In the genomic region with DNA sequence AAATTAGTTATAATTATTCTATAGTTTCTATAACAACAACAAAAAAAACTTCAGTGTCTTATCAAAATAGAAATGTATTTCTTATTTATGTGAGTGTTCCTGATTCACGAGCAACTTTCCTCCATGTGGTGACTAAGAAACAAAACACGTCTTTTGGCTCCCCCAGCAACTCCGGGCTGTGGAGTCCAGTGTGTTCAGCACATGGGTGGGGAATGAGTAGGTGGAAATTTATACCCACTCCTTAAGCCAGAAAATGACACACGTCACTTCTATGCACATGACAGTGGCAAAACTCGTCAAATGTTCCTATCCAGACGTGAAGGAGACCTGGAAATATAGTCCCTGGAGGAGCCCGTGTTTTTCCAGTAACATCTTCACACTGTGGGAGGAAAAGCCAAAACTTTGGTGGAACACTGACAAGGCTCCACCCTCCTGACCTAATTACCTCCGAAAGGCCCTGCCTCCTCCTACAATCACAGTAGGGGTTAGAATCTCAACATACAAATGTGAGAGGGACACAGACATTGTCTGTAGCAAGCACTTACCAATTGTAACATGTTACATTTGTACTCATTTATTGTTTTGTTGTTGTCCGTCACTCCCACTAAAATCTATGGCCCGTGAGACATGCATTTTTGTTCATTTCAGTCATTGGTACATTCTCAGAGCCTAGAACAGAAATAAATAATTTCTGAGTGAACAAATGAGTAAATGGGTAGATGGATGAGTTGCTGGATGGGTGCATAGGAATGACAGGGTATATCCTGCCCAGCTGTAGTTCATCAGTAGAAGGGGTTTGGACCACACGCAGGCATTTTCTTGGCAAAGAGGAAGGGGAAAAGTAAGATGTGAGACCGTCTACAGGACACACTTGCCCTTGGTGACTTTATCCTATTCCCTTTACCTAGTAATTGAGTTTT, we compare ENCODE assay signal across 13 cellular contexts.
"Had no signal": no experiment of that assay in that cellular context is flagged by ENCODE, and none has a peak within 500 bp of the region (broad histone marks: within the 10 kb centered on the region; RNA-seq: fewer than 3 reads in every experiment).

No MANE protein-coding gene starts in this region.

- H3K27me3 ChIP-seq: thyroid gland had no signal

- H3K4me3 ChIP-seq: lower lobe of right lung, thyroid gland had no signal

- H3K27ac ChIP-seq: lower lobe of right lung, parathyroid adenoma, thyroid gland had no signal

- H3K9me3 ChIP-seq: lower lobe of right lung, thyroid gland had no signal

- H3K4me1 ChIP-seq: lower lobe of right lung, parathyroid adenoma, thyroid gland had no signal

- ATAC-seq: lower lobe of right lung; stimulated activated effector memory CD8-positive, alpha-beta T cell treated with anti-CD3 and anti-CD28 coated beads, Interleukin-12 subunit alpha, Interleukin-12 subunit beta, amount 100 ng/mL, for 72 hours had no signal

- H3K36me3 ChIP-seq: lower lobe of right lung, thyroid gland had no signal

- DNase-seq: activated CD4-positive, alpha-beta memory T cell treated with anti-CD3 and anti-CD28 coated beads, Interleukin-2, amount 10 ng/mL, durations not matched to agents 7 days and 5 days; activated CD4-positive, alpha-beta T cell treated with anti-CD3 and anti-CD28 coated beads for 1 hour; activated CD8-positive, alpha-beta memory T cell treated with anti-CD3 and anti-CD28 coated beads, Interleukin-2, amount 50 U/mL, for 48 hours; activated naive CD4-positive, alpha-beta T cell; central memory CD4-positive, alpha-beta T cell; effector memory CD4-positive, alpha-beta T cell; hypothalamus; lower lobe of right lung; midbrain; retina; thyroid gland had no signal

- H3K9ac ChIP-seq: parathyroid adenoma had no signal
